Comparison of ENCODE assay signal across 16 cellular contexts in genomic region chr4:142315999-142316398, GRCh38.
DNase-seq lines count a peak whose midpoint lies in the region; ATAC-seq and TF ChIP-seq lines count a peak whose summit lies in the region.
"Had no signal": no experiment of that assay in that cellular context is flagged by ENCODE, and none has a peak within 500 bp of the region (broad histone marks: within the 10 kb centered on the region; RNA-seq: fewer than 3 reads in every experiment).

No MANE protein-coding gene starts in this region.

- TF ChIP-seq EP300 in neural cell (conservative IDR thresholded peaks at IDR 0.05; ENCODE audit: poor library complexity, severe bottlenecking), result peak; percentile 95

- DNase-seq in activated CD4-positive, alpha-beta T cell treated with anti-CD3 and anti-CD28 coated beads for 36 hours, result no peak
- DNase-seq in activated CD4-positive, alpha-beta T cell treated with anti-CD3 and anti-CD28 coated beads for 4 hours, result no peak
- DNase-seq in CD4-positive, alpha-beta memory T cell, result no peak
- DNase-seq in sciatic nerve (ENCODE audit: low spot score), result no peak
- DNase-seq: 8988T, DMS 273 treated with DMSO at 0.1 percent for 48 hours, EL, KG1, NCI-H1417 treated with DMSO at 0.1 percent for 48 hours, NCI-H1930, NCI-H526 treated with DMSO at 0.1 percent for 48 hours had no signal

- CTCF ChIA-PET in activated CD4-positive, alpha-beta T cell treated with anti-CD3 and anti-CD28 coated beads for 36 hours (lab: Charles Lee), result interaction anchor here (1.2 to 1.3 kb wide), 2 partner anchors 9 to 10 kb away, joined by 3 to 5 read pairs; no protein-coding TSS in a partner anchor
- CTCF ChIA-PET in CD4-positive, alpha-beta memory T cell (lab: Charles Lee; ENCODE audit: partially characterized antibody), result interaction anchor here (0.9 to 1.7 kb wide), 4 partner anchors 9 to 91 kb away, joined by 3 to 4 read pairs (median 4); no protein-coding TSS in a partner anchor

- no peaks in the 10 kb centered on the region for H3K9me2 ChIP-seq in neural cell (ENCODE audit: insufficient read depth, low read length)

- no peaks in the 10 kb centered on the region for H3K27me3 Mint-ChIP-seq in activated CD4-positive, alpha-beta T cell treated with anti-CD3 and anti-CD28 coated beads for 36 hours
- H3K27me3 Mint-ChIP-seq in CD4-positive, alpha-beta memory T cell, result no peaks in the 10 kb centered on the region
- no peaks in the 10 kb centered on the region for H3K27me3 Mint-ChIP-seq in activated T-helper 17 cell treated with anti-CD3 and anti-CD28 coated beads, Interleukin-2, amount 50 U/mL, for 72 hours

- no peak overlapping the region for H3K9ac ChIP-seq in neural cell (ENCODE audit: low read length)

- no peak overlapping the region for H3K4me3 ChIP-seq in CD4-positive, alpha-beta memory T cell (ENCODE audit: low read length in 2 of 2)
- no peak overlapping the region for H3K4me3 ChIP-seq in neural cell (ENCODE audit: low read length)

- no peaks in the 10 kb centered on the region for H3F3A ChIP-seq in neural cell (ENCODE audit: insufficient read depth, low read length, poor library complexity, severe bottlenecking)

- intact Hi-C loops in activated CD4-positive, alpha-beta T cell treated with anti-CD3 and anti-CD28 coated beads for 36 hours (cut with DNase I, micrococcal nuclease), result no loop called here
- intact Hi-C loops in CD4-positive, alpha-beta memory T cell (cut with micrococcal nuclease), result no loop called here
- intact Hi-C loops in sciatic nerve (cut with DNase I), result no loop called here

- no peak overlapping the region for H2AFZ ChIP-seq in neural cell (ENCODE audit: low read depth, low read length)

- peaks cover 73% of the 10 kb centered on the region for H3K36me3 Mint-ChIP-seq in activated CD4-positive, alpha-beta T cell treated with anti-CD3 and anti-CD28 coated beads for 36 hours (ENCODE audit: low read depth)
- peaks cover 72 to 76% of the 10 kb centered on the region in 2 donors for H3K36me3 Mint-ChIP-seq in CD4-positive, alpha-beta memory T cell
- peaks cover 90% of the 10 kb centered on the region for H3K36me3 Mint-ChIP-seq in activated T-helper 17 cell treated with anti-CD3 and anti-CD28 coated beads, Interleukin-2, amount 50 U/mL, for 72 hours (ENCODE audit: low read depth)

- peaks cover 79% of the 10 kb centered on the region for H3K4me1 Mint-ChIP-seq in activated CD4-positive, alpha-beta T cell treated with anti-CD3 and anti-CD28 coated beads for 36 hours
- peaks cover 72 to 98% (median 90%) of the 10 kb centered on the region in 4 donors for H3K4me1 Mint-ChIP-seq in CD4-positive, alpha-beta memory T cell
- peaks cover 50% of the 10 kb centered on the region for H3K4me1 Mint-ChIP-seq in activated T-helper 17 cell treated with anti-CD3 and anti-CD28 coated beads, Interleukin-2, amount 50 U/mL, for 72 hours

- ATAC-seq in activated CD4-positive, alpha-beta T cell treated with anti-CD3 and anti-CD28 coated beads for 36 hours, result no peak
- ATAC-seq in activated T-helper 17 cell treated with anti-CD3 and anti-CD28 coated beads, Interleukin-2, amount 50 U/mL, for 72 hours (replicated peaks), result no peak
- ATAC-seq in sciatic nerve (no peak), GM18868 (IDR thresholded peaks at IDR 0.05; ENCODE audit: unreplicated experiment) (no peak), SK-N-SH treated with all-trans-retinoic acid at 6 μM for 48 hours (no peak)
- ATAC-seq: HepG2 had no signal

- H4K20me1 ChIP-seq in neural cell (ENCODE audit: insufficient read depth), result no peaks in the 10 kb centered on the region

- H3K36me3 ChIP-seq in CD4-positive, alpha-beta memory T cell (ENCODE audit: insufficient read depth, low read length), result peaks cover 23% of the 10 kb centered on the region
- H3K36me3 ChIP-seq in neural cell (ENCODE audit: insufficient read depth, low read length), result no peaks in the 10 kb centered on the region

- H3K9me3 Mint-ChIP-seq in activated CD4-positive, alpha-beta T cell treated with anti-CD3 and anti-CD28 coated beads for 36 hours (ENCODE audit: low read depth), result no peaks in the 10 kb centered on the region
- no peaks in the 10 kb centered on the region for H3K9me3 Mint-ChIP-seq in CD4-positive, alpha-beta memory T cell
- no peaks in the 10 kb centered on the region for H3K9me3 Mint-ChIP-seq in activated T-helper 17 cell treated with anti-CD3 and anti-CD28 coated beads, Interleukin-2, amount 50 U/mL, for 72 hours

- H3K27me3 ChIP-seq in CD4-positive, alpha-beta memory T cell (ENCODE audit: insufficient read depth, low read length), result no peaks in the 10 kb centered on the region
- peaks cover 3% of the 10 kb centered on the region for H3K27me3 ChIP-seq in neural cell (ENCODE audit: insufficient read depth, low read depth, low read length)

- no peaks in the 10 kb centered on the region for H3K79me2 ChIP-seq in neural cell (replicated peaks; ENCODE audit: insufficient read depth, low read length)

- H3K27ac Mint-ChIP-seq in activated CD4-positive, alpha-beta T cell treated with anti-CD3 and anti-CD28 coated beads for 36 hours, result peak overlapping the region; percentile 4
- H3K27ac Mint-ChIP-seq in CD4-positive, alpha-beta memory T cell, result peak overlapping the region in 4 of 7 donors; percentile 10 to 60 (median 40)
- H3K27ac Mint-ChIP-seq in activated T-helper 17 cell treated with anti-CD3 and anti-CD28 coated beads, Interleukin-2, amount 50 U/mL, for 72 hours, result peak overlapping the region; percentile 10

- POLR2A ChIA-PET in activated CD4-positive, alpha-beta T cell treated with anti-CD3 and anti-CD28 coated beads for 36 hours (lab: Charles Lee), result no interaction called here
- POLR2A ChIA-PET in CD4-positive, alpha-beta memory T cell (lab: Charles Lee; ENCODE audit: partially characterized antibody), result no interaction called here

- TF ChIP-seq CTCF in neural cell (IDR thresholded peaks at IDR 0.05; ENCODE audit: poor library complexity, severe bottlenecking), result no peak

- H3K4me2 ChIP-seq in neural cell (ENCODE audit: low read length), result no peak overlapping the region

- no peaks in the 10 kb centered on the region for H3K9me3 ChIP-seq in CD4-positive, alpha-beta memory T cell (ENCODE audit: control insufficient read depth in 1 of 2, low read length in 2 of 2)
- no peaks in the 10 kb centered on the region for H3K9me3 ChIP-seq in neural cell (ENCODE audit: low read length)

- peaks cover 80% of the 10 kb centered on the region for H3K4me1 ChIP-seq in CD4-positive, alpha-beta memory T cell (ENCODE audit: insufficient read depth, low read length)

- no peak for TF ChIP-seq RAD21 in neural cell (conservative IDR thresholded peaks at IDR 0.05)

- H3K27ac ChIP-seq in CD4-positive, alpha-beta memory T cell (ENCODE audit: low read depth, low read length), result no peak overlapping the region
- no peak overlapping the region for H3K27ac ChIP-seq in neural cell (ENCODE audit: low read length)

- H3K4me3 Mint-ChIP-seq in activated CD4-positive, alpha-beta T cell treated with anti-CD3 and anti-CD28 coated beads for 36 hours, result no peak overlapping the region
- H3K4me3 Mint-ChIP-seq in CD4-positive, alpha-beta memory T cell, result peak overlapping the region in 3 of 8 donors; percentile 4 to 49 (median 11)
- no peak overlapping the region for H3K4me3 Mint-ChIP-seq in activated T-helper 17 cell treated with anti-CD3 and anti-CD28 coated beads, Interleukin-2, amount 50 U/mL, for 72 hours

TF ChIP-seq in neural cell, 6 proteins besides CTCF, POLR2A, EP300 and RAD21 (continues in another document):
- TF ChIP-seq MXI1 (conservative IDR thresholded peaks at IDR 0.05; ENCODE audit: poor library complexity, severe bottlenecking), result no peak

TF ChIP-seq in SK-N-SH treated with all-trans-retinoic acid at 6 μM for 48 hours, 23 proteins besides CTCF, POLR2A, EP300 and RAD21:
- TF ChIP-seq GLIS3 (CRISPR knock-in tag; IDR thresholded peaks at IDR 0.05), result no peak
- no peak for TF ChIP-seq ARNTL (CRISPR knock-in tag; IDR thresholded peaks at IDR 0.05; ENCODE audit: borderline replicate concordance, low read depth)
- TF ChIP-seq CREB5 (CRISPR knock-in tag; IDR thresholded peaks at IDR 0.05; ENCODE audit: low read depth), result no peak
- TF ChIP-seq SNAI2 (CRISPR knock-in tag; IDR thresholded peaks at IDR 0.05), result no peak
- TF ChIP-seq ISL1 (CRISPR knock-in tag; IDR thresholded peaks at IDR 0.05), result no peak
- no peak for TF ChIP-seq TCF4 (CRISPR knock-in tag; IDR thresholded peaks at IDR 0.05; ENCODE audit: borderline replicate concordance)
- no peak for TF ChIP-seq OSR1 (CRISPR knock-in tag; IDR thresholded peaks at IDR 0.05)
- no peak for TF ChIP-seq ESRRG (CRISPR knock-in tag; IDR thresholded peaks at IDR 0.05)
- TF ChIP-seq ZNF565 (CRISPR knock-in tag; conservative IDR thresholded peaks at IDR 0.05; ENCODE audit: low read depth), result no peak
